In the genomic region with DNA sequence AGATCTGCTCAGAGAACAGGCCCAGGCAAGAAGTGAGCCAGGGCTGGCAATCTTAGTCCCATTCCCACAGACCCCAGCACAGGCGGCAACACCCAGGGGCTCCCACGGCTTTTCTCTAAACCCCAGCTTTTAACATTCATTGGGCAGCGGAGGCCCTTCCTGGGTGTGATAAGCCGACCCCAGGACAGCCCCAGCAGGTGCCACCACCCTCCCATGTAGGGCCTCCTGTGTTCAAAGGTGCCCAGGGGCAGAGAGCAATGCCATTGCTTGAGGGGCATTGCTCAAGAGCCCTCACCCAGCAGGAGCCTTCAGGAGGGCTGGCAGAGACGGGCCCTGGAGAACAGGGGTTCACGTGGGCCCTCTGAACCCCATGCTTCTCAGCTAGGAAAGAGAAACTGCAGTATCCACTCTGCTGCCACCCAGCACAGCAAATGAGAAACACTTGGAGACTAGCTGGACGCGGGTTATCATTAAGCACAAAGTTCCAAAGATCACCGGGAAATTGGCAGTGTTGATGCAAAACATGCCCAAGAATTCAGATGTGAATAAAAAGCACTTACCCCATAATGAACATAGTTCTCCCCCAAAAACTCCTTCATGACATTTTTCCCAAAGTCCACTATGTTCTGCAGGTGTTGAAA, we compare ENCODE assay signal across 14 cellular contexts.
"Had no signal": no experiment of that assay in that cellular context is flagged by ENCODE, and none has a peak within 500 bp of the region (broad histone marks: within the 10 kb centered on the region; RNA-seq: fewer than 3 reads in every experiment).

No MANE protein-coding gene starts in this region.

- DNase-seq: activated CD4-positive, alpha-beta T cell treated with anti-CD3 and anti-CD28 coated beads, Interleukin-2, amount 50 U/mL, for 4 hours; activated CD4-positive, CD25-positive, alpha-beta regulatory T cell treated with anti-CD3 and anti-CD28 coated beads, Interleukin-2, amount 50 U/mL, for 72 hours; activated gamma-delta T cell; activated T-cell treated with anti-CD3 and anti-CD28 coated beads, Interleukin-2, amount 50 U/mL, for 24 hours; caudate nucleus; effector memory CD8-positive, alpha-beta T cell; stimulated activated CD4-positive, alpha-beta T cell treated with anti-CD3 and anti-CD28 coated beads, Interleukin-12 subunit alpha, Interleukin-12 subunit beta, amount 100 ng/mL, for 4 hours; stimulated activated naive CD4-positive, alpha-beta T cell treated with Interleukin-2 at 50 U/mL for 16 hours; SW 1271 had no signal

- H3K9me3 Mint-ChIP-seq: activated T-cell treated with anti-CD3 and anti-CD28 coated beads, Interleukin-2, amount 50 U/mL, for 24 hours; dendritic cell treated with granulocyte-macrophage colony-stimulating factor and Interleukin-4, amounts not matched to agents 40 ng/mL and 50 ng/mL, for 4 days; effector memory CD8-positive, alpha-beta T cell; memory B cell; T-helper 2 cell treated with Interferon-gamma antibody and Interleukin-4, amounts not matched to agents 5 μg/mL and 100 μg/mL, for 36 hours; type B pancreatic cell had no signal

- H3K27me3 Mint-ChIP-seq: activated T-cell treated with anti-CD3 and anti-CD28 coated beads, Interleukin-2, amount 50 U/mL, for 24 hours; dendritic cell treated with granulocyte-macrophage colony-stimulating factor and Interleukin-4, amounts not matched to agents 40 ng/mL and 50 ng/mL, for 4 days; effector memory CD8-positive, alpha-beta T cell; memory B cell; type B pancreatic cell had no signal

- H3K4me3 Mint-ChIP-seq: activated T-cell treated with anti-CD3 and anti-CD28 coated beads, Interleukin-2, amount 50 U/mL, for 24 hours; dendritic cell treated with granulocyte-macrophage colony-stimulating factor and Interleukin-4, amounts not matched to agents 40 ng/mL and 50 ng/mL, for 4 days; effector memory CD8-positive, alpha-beta T cell; memory B cell; T-helper 2 cell treated with Interferon-gamma antibody and Interleukin-4, amounts not matched to agents 5 μg/mL and 100 μg/mL, for 36 hours; type B pancreatic cell had no signal

- ATAC-seq: effector memory CD8-positive, alpha-beta T cell; left colon had no signal

- H3K27ac Mint-ChIP-seq: activated T-cell treated with anti-CD3 and anti-CD28 coated beads, Interleukin-2, amount 50 U/mL, for 24 hours; dendritic cell treated with granulocyte-macrophage colony-stimulating factor and Interleukin-4, amounts not matched to agents 40 ng/mL and 50 ng/mL, for 4 days; memory B cell; T-helper 2 cell treated with Interferon-gamma antibody and Interleukin-4, amounts not matched to agents 5 μg/mL and 100 μg/mL, for 36 hours had no signal
